Comparison of ENCODE assay signal across 34 cellular contexts in the genomic region with DNA sequence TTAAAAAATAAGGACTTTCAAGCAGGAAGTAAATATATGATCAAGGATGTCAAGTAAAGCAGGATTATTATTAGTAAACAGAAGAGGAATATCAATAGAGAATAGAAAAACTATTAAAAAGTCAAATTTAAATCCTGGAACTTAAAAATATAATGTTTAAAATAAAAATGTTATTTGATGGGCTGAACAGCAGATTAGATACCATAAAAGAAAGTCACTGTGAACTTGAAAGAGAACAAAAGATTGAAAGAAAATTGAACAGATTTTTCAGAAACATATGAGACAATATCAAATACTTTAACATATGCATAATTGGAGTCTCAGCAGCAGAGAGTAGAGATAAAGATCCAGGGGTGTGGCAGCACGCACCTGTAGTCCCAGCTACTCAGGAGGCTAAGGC.
"Had no signal": no experiment of that assay in that cellular context is flagged by ENCODE, and none has a peak within 500 bp of the region (broad histone marks: within the 10 kb centered on the region; RNA-seq: fewer than 3 reads in every experiment).

No MANE protein-coding gene starts in this region.

- H3K27ac ChIP-seq: KMS-11 had no signal

- H3K9ac ChIP-seq: KMS-11 had no signal

- H3K4me2 ChIP-seq: KMS-11 had no signal

- H3K36me3 ChIP-seq: MG63 had no signal

- DNase-seq: Karpas-422, Kasumi-1, KG1, MG63, MM.1S, MV-4-11, NCI-H1048, NCI-H1092, NCI-H1092 treated with DMSO at 0.1 percent for 48 hours, NCI-H1105, NCI-H1105 treated with DMSO at 0.1 percent for 48 hours, NCI-H1417, NCI-H1417 treated with DMSO at 0.1 percent for 48 hours, NCI-H1436, NCI-H1436 treated with DMSO at 0.1 percent for 48 hours, NCI-H146, NCI-H1694, NCI-H1694 treated with DMSO at 0.1 percent for 48 hours, NCI-H187, NCI-H187 treated with DMSO at 0.1 percent for 48 hours, NCI-H1930, NCI-H2029, NCI-H2029 treated with DMSO at 0.1 percent for 48 hours, NCI-H2081, NCI-H2081 treated with DMSO at 0.1 percent for 48 hours, NCI-H2107, NCI-H2171, NCI-H2171 treated with DMSO at 0.1 percent for 48 hours, NCI-H2227 treated with DMSO at 0.1 percent for 48 hours, NCI-H226, NCI-H345, NCI-H446, NCI-H446 treated with DMSO at 0.1 percent for 48 hours had no signal

- H3K27me3 ChIP-seq: MG63 had no signal

- H3K4me3 ChIP-seq: MG63 had no signal

- H3K9me3 ChIP-seq: MG63 had no signal
